15 cellular contexts compared by ENCODE assay signal in genomic region chr1:56081151-56081550, GRCh38.
DNase-seq lines count a peak whose midpoint lies in the region; ATAC-seq and TF ChIP-seq lines count a peak whose summit lies in the region.
"Had no signal": no experiment of that assay in that cellular context is flagged by ENCODE, and none has a peak within 500 bp of the region (broad histone marks: within the 10 kb centered on the region; RNA-seq: fewer than 3 reads in every experiment).

No MANE protein-coding gene starts in this region.

- TF ChIP-seq CTCF in AG04449 (IDR thresholded peaks at IDR 0.05; ENCODE audit: insufficient read depth, low read length, missing control alignments) (no peak), fibroblast of pulmonary artery (IDR thresholded peaks at IDR 0.05; ENCODE audit: low read length, missing control alignments) (no peak), osteoblast (IDR thresholded peaks at IDR 0.05; ENCODE audit: extremely low read depth, low read depth, low read length) (no peak)

- H3K4me3 ChIP-seq in AG04449 (ENCODE audit: low read depth, low read length) (peak overlapping the region; percentile 21), fibroblast of pulmonary artery (replicated peaks; ENCODE audit: low read depth, low read length) (no peak overlapping the region), osteoblast (ENCODE audit: insufficient read depth, low read length) (peak overlapping the region; percentile 41)
- H3K4me3 ChIP-seq: thoracic aorta had no signal

- H3K9me3 ChIP-seq in osteoblast (ENCODE audit: low read depth, low read length): no peaks in the 10 kb centered on the region
- H3K9me3 ChIP-seq: thoracic aorta had no signal

- POLR2A ChIA-PET in AG04449 (lab: Yijun Ruan, JAX): interaction anchor here (0.6 to 1.3 kb wide), 2 partner anchors 411 to 498 kb away, joined by 3 read pairs; partner anchors contain the start of gene PLPP3

- peaks cover 10% of the 10 kb centered on the region for H3K4me1 ChIP-seq in osteoblast (ENCODE audit: insufficient read depth, low read length)

- no peaks in the 10 kb centered on the region for H3K79me2 ChIP-seq in osteoblast (ENCODE audit: insufficient read depth, low read length)

- no peak for DNase-seq in AG04449 (ENCODE audit: low read depth, low spot score)
- peak; percentile 44 for DNase-seq in M059J (ENCODE audit: low read depth)
- DNase-seq in fibroblast of pulmonary artery (ENCODE audit: low read depth): peak; percentile 83
- DNase-seq in osteoblast (ENCODE audit: insufficient read length, low spot score, missing footprints): peak; percentile 83
- no peak for DNase-seq in left colon
- DNase-seq in DMS79 (lab: John Stamatoyannopoulos, UW): no peak
- no peak for DNase-seq in SW 1271 (lab: John Stamatoyannopoulos, UW)
- no peak for DNase-seq in NCI-H2196 treated with DMSO at 0.1 percent for 48 hours (lab: John Stamatoyannopoulos, UW; ENCODE audit: unreplicated experiment)
- DNase-seq: activated CD8-positive, alpha-beta memory T cell treated with anti-CD3 and anti-CD28 coated beads for 24 hours; kidney glomerular epithelial cell; NCI-H1436; NCI-H524 treated with DMSO at 0.1 percent for 48 hours; T-helper 9 cell had no signal

- CTCF ChIA-PET in AG04449 (lab: Yijun Ruan, JAX): interaction anchor here (1.7 kb wide), 1 partner anchor 504 kb away, joined by 5 read pairs; no protein-coding TSS in a partner anchor

- H3K4me2 ChIP-seq in osteoblast (ENCODE audit: insufficient read depth, low read length): peak overlapping the region; percentile 71

- H2AFZ ChIP-seq in osteoblast (ENCODE audit: low read length): peak overlapping the region; percentile 85

- H3K27me3 ChIP-seq in osteoblast (ENCODE audit: insufficient read depth, low read length): no peaks in the 10 kb centered on the region

- H3K27ac ChIP-seq in osteoblast (ENCODE audit: low read depth, low read length): peak overlapping the region; percentile 54
- H3K27ac ChIP-seq: thoracic aorta had no signal

- no peaks in the 10 kb centered on the region for H4K20me1 ChIP-seq in osteoblast (ENCODE audit: insufficient read depth, low read length)

- H3K36me3 ChIP-seq in osteoblast (ENCODE audit: insufficient read depth, low read length): no peaks in the 10 kb centered on the region
- H3K36me3 ChIP-seq: thoracic aorta had no signal

- intact Hi-C loops in left colon (cut with DNase I, micrococcal nuclease): no loop called here

- ATAC-seq in left colon: no peak
- ATAC-seq: HCT116 had no signal

Comparison
In these comparisons a context has a peak if more than half of its experiments do, and no peak if none do; other contexts are left out.
1. DNase-seq: peak in M059J (single experiment), fibroblast of pulmonary artery (single experiment) and osteoblast (single experiment); none in AG04449 (single experiment), left colon (0 of 2), DMS79 (single experiment), SW 1271 (0 of 2) and NCI-H2196 treated with DMSO at 0.1 percent for 48 hours (single experiment).